Comparison of ENCODE assay signal across 8 cellular contexts in genomic region chr7:107166702-107167426, GRCh38. TPM values are rescaled to one million over a fixed set of nuclear protein-coding genes. Genes with fewer than 3 reads are reported as not detected.
DNase-seq lines count a peak whose midpoint lies in the region; ATAC-seq and TF ChIP-seq lines count a peak whose summit lies in the region.

No MANE protein-coding gene starts in this region.

- H3K9me3 ChIP-seq in adrenal gland (replicated peaks in 1 of 3) (no peaks in the 10 kb centered on the region), left lung (no peaks in the 10 kb centered on the region), tibial artery (no peaks in the 10 kb centered on the region)

- no peaks in the 10 kb centered on the region for H3K9me3 Mint-ChIP-seq in activated T-cell treated with anti-CD3 and anti-CD28 coated beads, Interleukin-2, amount 50 U/mL, for 72 hours

- ATAC-seq in activated T-cell treated with anti-CD3 and anti-CD28 coated beads, Interleukin-2, amount 50 U/mL, for 72 hours (replicated peaks in 1 of 2), result no peak
- ATAC-seq in left lung (no peak), HG03520 (IDR thresholded peaks at IDR 0.05; ENCODE audit: unreplicated experiment) (no peak)

- peaks cover 10% of the 10 kb centered on the region in 2 donors for H3K36me3 Mint-ChIP-seq in activated T-cell treated with anti-CD3 and anti-CD28 coated beads, Interleukin-2, amount 50 U/mL, for 72 hours (ENCODE audit: insufficient read depth in 2 of 2)

- H3K27ac Mint-ChIP-seq in activated T-cell treated with anti-CD3 and anti-CD28 coated beads, Interleukin-2, amount 50 U/mL, for 72 hours, result peak overlapping the region; percentile 98

- TF ChIP-seq CTCF in adrenal gland (IDR thresholded peaks at IDR 0.05) (no peak), left lung (IDR thresholded peaks at IDR 0.05) (no peak), tibial artery (IDR thresholded peaks at IDR 0.05) (no peak)

- H3K4me1 Mint-ChIP-seq in activated T-cell treated with anti-CD3 and anti-CD28 coated beads, Interleukin-2, amount 50 U/mL, for 72 hours (ENCODE audit: low read depth), result peaks cover 24% of the 10 kb centered on the region

- peak overlapping the region in 2 of 4 donors; percentile 35 to 59 for H3K4me3 ChIP-seq in adrenal gland
- H3K4me3 ChIP-seq in left lung, result peak overlapping the region; percentile 29 to 79
- peak overlapping the region; percentile 58 to 67 for H3K4me3 ChIP-seq in tibial artery

- no peaks in the 10 kb centered on the region for H3K27me3 ChIP-seq in adrenal gland
- no peaks in the 10 kb centered on the region for H3K27me3 ChIP-seq in left lung
- H3K27me3 ChIP-seq in tibial artery, result no peaks in the 10 kb centered on the region

- peaks cover 10 to 20% of the 10 kb centered on the region in 2 donors for H3K4me1 ChIP-seq in adrenal gland (replicated peaks in 1 of 2)
- H3K4me1 ChIP-seq in left lung, result peaks cover 0 to 18% of the 10 kb centered on the region in 2 donors
- H3K4me1 ChIP-seq in tibial artery, result peaks cover 0 to 26% (median 9%) of the 10 kb centered on the region in 4 donors

- WGBS in adrenal gland, 4 donors, result 33 to 39% (median 38%) methylated on average over 6 of the region's 6 CpGs

- H3K27ac ChIP-seq in adrenal gland (peak overlapping the region; percentile 63 to 99 (median 98)), left lung (peak overlapping the region; percentile 97 to 99), tibial artery (peak overlapping the region; percentile 95 to 100)

- DNase-seq in activated T-cell treated with anti-CD3 and anti-CD28 coated beads, Interleukin-2, amount 50 U/mL, for 72 hours, result no peak
- DNase-seq in activated T-cell treated with anti-CD3 and anti-CD28 coated beads, Interleukin-2, amount 50 U/mL, for 48 hours, result no peak
- DNase-seq in adrenal gland (no peak), left lung (no peak), tibial artery (no peak), NCI-H510A (lab: John Stamatoyannopoulos, UW) (no peak), cortex of kidney (lab: John Stamatoyannopoulos, UW) (no peak)

- no peaks in the 10 kb centered on the region for H3K36me3 ChIP-seq in adrenal gland (replicated peaks in 1 of 2)
- no peaks in the 10 kb centered on the region for H3K36me3 ChIP-seq in left lung
- H3K36me3 ChIP-seq in tibial artery, result no peaks in the 10 kb centered on the region

- TF ChIP-seq POLR2A in adrenal gland (IDR thresholded peaks at IDR 0.05), result no peak

- H3K4me3 Mint-ChIP-seq in activated T-cell treated with anti-CD3 and anti-CD28 coated beads, Interleukin-2, amount 50 U/mL, for 72 hours, result peak overlapping the region; percentile 88 to 95

- H3K27me3 Mint-ChIP-seq in activated T-cell treated with anti-CD3 and anti-CD28 coated beads, Interleukin-2, amount 50 U/mL, for 72 hours (ENCODE audit: low read depth), result peaks cover 7% of the 10 kb centered on the region

- intact Hi-C loops in adrenal gland (cut with DNase I) (no loop called here), left lung (cut with DNase I) (no loop called here), tibial artery (cut with DNase I; ENCODE audit: low total_unique reads) (no loop called here)

RNA-seq across cellular contexts. Expression of gene HBP1, which starts 1.9 kb away (rescaled TPM):
- total RNA-seq in activated T-cell treated with anti-CD3 and anti-CD28 coated beads, Interleukin-2, amount 50 U/mL, for 72 hours, result 10 to 100 TPM; 41.1 to 58.0 TPM
- 100 to 1,000 TPM in 4 of 8 donors, 10 to 100 TPM in 4; 43.9 to 158 (median 96.5) TPM for total RNA-seq in adrenal gland
- 10 to 100 TPM; 36.2 to 76.2 (median 40.4) TPM for polyA plus RNA-seq in adrenal gland
- total RNA-seq in left lung, result 10 to 100 TPM; 47.9 to 68.8 TPM
